Comparison of ENCODE assay signal across 1 cellular context in the genomic region with DNA sequence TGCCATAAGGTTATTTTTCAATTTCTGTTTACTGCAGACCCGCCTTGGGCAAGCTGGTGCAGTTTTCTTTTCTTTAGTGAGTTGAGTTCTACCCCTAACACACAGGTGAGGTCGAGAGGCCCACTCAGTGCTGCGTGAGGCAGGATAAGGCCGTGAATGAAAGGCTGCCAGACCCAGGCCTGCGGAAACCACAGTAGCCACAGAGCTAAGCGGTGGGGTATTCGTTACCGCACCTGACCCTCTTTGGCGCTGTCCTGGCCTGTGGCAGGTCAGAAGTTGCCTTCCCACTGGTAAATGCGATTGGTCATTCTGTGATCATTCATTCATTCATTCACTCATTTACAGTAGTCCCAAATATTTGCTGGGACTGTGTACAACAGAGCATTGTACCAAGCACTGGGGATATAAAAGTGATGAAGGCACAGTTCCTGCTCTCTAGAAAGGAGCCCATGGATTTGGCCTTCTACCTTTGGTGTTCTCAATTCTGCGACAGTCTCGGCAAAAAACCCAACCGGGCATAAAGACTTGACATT.
TF ChIP-seq lines count a peak whose summit lies in the region.

No MANE protein-coding gene starts in this region.

TF ChIP-seq in GM12878, 131 proteins besides CTCF, POLR2A, EP300 and RAD21 (continued from another document):
- TF ChIP-seq MLLT1 (IDR thresholded peaks at IDR 0.05) (no peak), MYC (IDR thresholded peaks at IDR 0.05; ENCODE audit: insufficient read depth, insufficient read length, insufficient replicate concordance, low read length, severe bottlenecking) (no peak)
